Comparison of ENCODE assay signal across 8 cellular contexts in genomic region chr19:7515091-7515470, GRCh38. TPM values are rescaled to one million over a fixed set of nuclear protein-coding genes. Genes with fewer than 3 reads are reported as not detected.
A peak's percentile ranks its signal among the peaks of the same experiment; 100 is the strongest.
DNase-seq lines count a peak whose midpoint lies in the region; ATAC-seq, FAIRE-seq and TF ChIP-seq lines count a peak whose summit lies in the region.

No MANE protein-coding gene starts in this region.

- no peaks in the 10 kb centered on the region; the same call in 1 of the 2 replicates for H3K79me2 ChIP-seq in GM23338 (replicated peaks; ENCODE audit: insufficient read depth)

- no peaks in the 10 kb centered on the region for H4K20me1 ChIP-seq in GM23338 (replicated peaks; ENCODE audit: insufficient read depth)

- H3K36me3 ChIP-seq in GM23338 (ENCODE audit: insufficient read depth) (no peaks in the 10 kb centered on the region), skeletal muscle satellite cell (ENCODE audit: insufficient read depth, low read length) (peaks cover 2% of the 10 kb centered on the region)

- H2AFZ ChIP-seq in GM23338: peak overlapping the region; percentile 98

- H3K4me3 ChIP-seq in GM23338 (peak overlapping the region; percentile 54), skeletal muscle satellite cell (ENCODE audit: low read length) (peak overlapping the region; percentile 87)

- H3K4me1 ChIP-seq in GM23338 (ENCODE audit: insufficient read depth): peaks cover 13% of the 10 kb centered on the region
- peaks cover 15% of the 10 kb centered on the region for H3K4me1 ChIP-seq in skeletal muscle satellite cell (ENCODE audit: control insufficient read depth, insufficient read depth, low read length)

- CTCF ChIA-PET in activated CD8-positive, alpha-beta T cell treated with anti-CD3 and anti-CD28 coated beads, Interleukin-2, amount 10 ng/mL, durations not matched to agents 7 days and 5 days (lab: Charles Lee): interaction anchor here (1.5 kb wide), 1 partner anchor 166 kb away, joined by 3 read pairs; the partner anchor contains the start of gene TRAPPC5

- peak overlapping the region; percentile 95 for H3K27ac Mint-ChIP-seq in GM23338
- H3K27ac Mint-ChIP-seq in activated CD8-positive, alpha-beta T cell treated with anti-CD3 and anti-CD28 coated beads, Interleukin-2, amount 10 ng/mL, durations not matched to agents 7 days and 5 days: peak overlapping the region; percentile 86

- peaks cover 13% of the 10 kb centered on the region for H3K4me1 Mint-ChIP-seq in GM23338
- peaks cover 11% of the 10 kb centered on the region for H3K4me1 Mint-ChIP-seq in activated CD8-positive, alpha-beta T cell treated with anti-CD3 and anti-CD28 coated beads, Interleukin-2, amount 10 ng/mL, durations not matched to agents 7 days and 5 days (ENCODE audit: low read depth)

- H3K9ac ChIP-seq in skeletal muscle satellite cell (ENCODE audit: low read depth, low read length): peak overlapping the region; percentile 84

- H3K9me3 Mint-ChIP-seq in GM23338: peaks cover 3% of the 10 kb centered on the region; the same call in 2 of the 3 replicates
- no peaks in the 10 kb centered on the region for H3K9me3 Mint-ChIP-seq in activated CD8-positive, alpha-beta T cell treated with anti-CD3 and anti-CD28 coated beads, Interleukin-2, amount 10 ng/mL, durations not matched to agents 7 days and 5 days (ENCODE audit: insufficient read depth)

- peak overlapping the region; percentile 78 for H3K4me3 Mint-ChIP-seq in GM23338
- H3K4me3 Mint-ChIP-seq in activated CD8-positive, alpha-beta T cell treated with anti-CD3 and anti-CD28 coated beads, Interleukin-2, amount 10 ng/mL, durations not matched to agents 7 days and 5 days: peak overlapping the region; percentile 68

- H3K27me3 Mint-ChIP-seq in GM23338 (ENCODE audit: insufficient read depth, low read depth, poor library complexity): peaks cover 6% of the 10 kb centered on the region
- peaks cover 20% of the 10 kb centered on the region for H3K27me3 Mint-ChIP-seq in activated CD8-positive, alpha-beta T cell treated with anti-CD3 and anti-CD28 coated beads, Interleukin-2, amount 10 ng/mL, durations not matched to agents 7 days and 5 days (ENCODE audit: low read depth)

- ATAC-seq in GM23338: peak; percentile 6; the same call in 1 of the 3 replicates
- no peak for ATAC-seq in activated CD8-positive, alpha-beta T cell treated with anti-CD3 and anti-CD28 coated beads, Interleukin-2, amount 10 ng/mL, durations not matched to agents 7 days and 5 days

- no peaks in the 10 kb centered on the region for H3K9me3 ChIP-seq in skeletal muscle satellite cell (replicated peaks; ENCODE audit: low read length)

- no peaks in the 10 kb centered on the region for H3K27me3 ChIP-seq in GM23338 (ENCODE audit: insufficient read depth)
- peaks cover 5% of the 10 kb centered on the region for H3K27me3 ChIP-seq in skeletal muscle satellite cell (ENCODE audit: control insufficient read depth, insufficient read depth, low read length)

- H3K4me2 ChIP-seq in GM23338: peak overlapping the region; percentile 83
- peak overlapping the region; percentile 80 for H3K4me2 ChIP-seq in skeletal muscle satellite cell (ENCODE audit: low read length)

- DNase-seq in GM23338 (ENCODE audit: low spot score) (no peak), hepatic stellate cell (ENCODE audit: low spot score) (peak; percentile 65), dedifferentiated amniotic fluid mesenchymal stem cell (ENCODE audit: extremely low spot score) (no peak), HPDE6-E6E7 (ENCODE audit: extremely low spot score) (no peak), NOMO-1 (lab: John Stamatoyannopoulos, UW; ENCODE audit: unreplicated experiment in 2 of 2) (no peak), RCC 7860 (ENCODE audit: low spot score) (no peak)
- DNase-seq in activated CD8-positive, alpha-beta T cell treated with anti-CD3 and anti-CD28 coated beads, Interleukin-2, amount 10 ng/mL, durations not matched to agents 7 days and 5 days: no peak

- no peaks in the 10 kb centered on the region for H3K9me2 ChIP-seq in GM23338 (ENCODE audit: insufficient read depth)

- peak overlapping the region; percentile 85; the same call in 1 of the 2 replicates for H3K27ac ChIP-seq in GM23338 (ENCODE audit: low read depth)

- POLR2A ChIA-PET in activated CD8-positive, alpha-beta T cell treated with anti-CD3 and anti-CD28 coated beads, Interleukin-2, amount 10 ng/mL, durations not matched to agents 7 days and 5 days (lab: Charles Lee): no interaction called here

- peaks cover 9% of the 10 kb centered on the region; the same call in 2 of the 3 replicates for H3K36me3 Mint-ChIP-seq in GM23338 (ENCODE audit: low read depth)
- H3K36me3 Mint-ChIP-seq in activated CD8-positive, alpha-beta T cell treated with anti-CD3 and anti-CD28 coated beads, Interleukin-2, amount 10 ng/mL, durations not matched to agents 7 days and 5 days (ENCODE audit: low read depth): no peaks in the 10 kb centered on the region

- H3F3A ChIP-seq in GM23338 (replicated peaks; ENCODE audit: low read depth): no peaks in the 10 kb centered on the region

- no peak for FAIRE-seq in RCC 7860 (lab: Jason Lieb, UNC)

- TF ChIP-seq CTCF in GM23338 (conservative IDR thresholded peaks at IDR 0.05; ENCODE audit: low read depth in 2 of 2): no peak

TF ChIP-seq in GM23338, 12 proteins besides CTCF, POLR2A, EP300 and RAD21 (continues in another document):
- TF ChIP-seq CREB1 (CRISPR knock-in tag; IDR thresholded peaks at IDR 0.05; ENCODE audit: low read depth): no peak
- no peak for TF ChIP-seq POLR2AphosphoS5 (IDR thresholded peaks at IDR 0.05; ENCODE audit: low read depth)
- no peak for TF ChIP-seq EZH2 (IDR thresholded peaks at IDR 0.05; ENCODE audit: low read depth, unreplicated experiment)
- TF ChIP-seq STAT1 (IDR thresholded peaks at IDR 0.05; ENCODE audit: unreplicated experiment): no peak
- TF ChIP-seq ZNF114 (CRISPR knock-in tag; IDR thresholded peaks at IDR 0.05): no peak
- TF ChIP-seq ETS1 (IDR thresholded peaks at IDR 0.05): no peak
- no peak for TF ChIP-seq JUNB (IDR thresholded peaks at IDR 0.05; ENCODE audit: unreplicated experiment)
- no peak for TF ChIP-seq ZNF331 (CRISPR knock-in tag; IDR thresholded peaks at IDR 0.05; ENCODE audit: low read depth)

RNA-seq across cellular contexts. Expression of gene ZNF358, which starts 0.8 kb away (rescaled TPM):
- total RNA-seq in GM23338 (2014; rRNA removed; shearing (Covaris generic)): 36.7 and 52.9 TPM in 2 replicates
- 23.8 and 28.2 TPM in 2 replicates for polyA plus RNA-seq in GM23338 (2016; fragmentation: Nextera tagmentation; extraction: Ambion mirVana)
- total RNA-seq in activated CD8-positive, alpha-beta T cell treated with anti-CD3 and anti-CD28 coated beads, Interleukin-2, amount 10 ng/mL, durations not matched to agents 7 days and 5 days: 1 to 10 TPM; 5.8 to 7.9 TPM
- total RNA-seq in skeletal muscle satellite cell (2012; rRNA removed): 11.4 and 13.8 TPM in 2 replicates

RNA-seq across cellular contexts. Expression of gene MCOLN1, which starts 7.3 kb away (rescaled TPM):
- total RNA-seq in GM23338 (2014; rRNA removed; shearing (Covaris generic)): 7.2 and 11.0 TPM in 2 replicates
- polyA plus RNA-seq in GM23338 (2016; fragmentation: Nextera tagmentation; extraction: Ambion mirVana): 16.1 and 16.2 TPM in 2 replicates
- 10 to 100 TPM; 16.2 to 17.7 TPM for total RNA-seq in activated CD8-positive, alpha-beta T cell treated with anti-CD3 and anti-CD28 coated beads, Interleukin-2, amount 10 ng/mL, durations not matched to agents 7 days and 5 days
- total RNA-seq in skeletal muscle satellite cell (2012; rRNA removed): 5.7 and 6.1 TPM in 2 replicates

RNA-seq across cellular contexts. Expression of gene PNPLA6, which starts 20.4 kb away (rescaled TPM):
- 135 and 147 TPM in 2 replicates for total RNA-seq in GM23338 (2014; rRNA removed; shearing (Covaris generic))
- 66.6 and 74.1 TPM in 2 replicates for polyA plus RNA-seq in GM23338 (2016; fragmentation: Nextera tagmentation; extraction: Ambion mirVana)
- total RNA-seq in activated CD8-positive, alpha-beta T cell treated with anti-CD3 and anti-CD28 coated beads, Interleukin-2, amount 10 ng/mL, durations not matched to agents 7 days and 5 days: 100 to 1,000 TPM; 166 to 173 TPM
- 56.1 and 64.6 TPM in 2 replicates for total RNA-seq in skeletal muscle satellite cell (2012; rRNA removed)

RNA-seq across cellular contexts. Expression of gene PEX11G, which starts 26.2 kb away (rescaled TPM):
- 1.2 and 2.2 TPM in 2 replicates for total RNA-seq in GM23338 (2014; rRNA removed; shearing (Covaris generic))
- 2.2 and 3.1 TPM in 2 replicates for polyA plus RNA-seq in GM23338 (2016; fragmentation: Nextera tagmentation; extraction: Ambion mirVana)
- 1 to 10 TPM in 1 of 2 experiments, under 1 TPM in 1; 0.99 to 1.5 TPM for total RNA-seq in activated CD8-positive, alpha-beta T cell treated with anti-CD3 and anti-CD28 coated beads, Interleukin-2, amount 10 ng/mL, durations not matched to agents 7 days and 5 days
- 1.7 and 3.5 TPM in 2 replicates for total RNA-seq in skeletal muscle satellite cell (2012; rRNA removed)
